In the genomic region with DNA sequence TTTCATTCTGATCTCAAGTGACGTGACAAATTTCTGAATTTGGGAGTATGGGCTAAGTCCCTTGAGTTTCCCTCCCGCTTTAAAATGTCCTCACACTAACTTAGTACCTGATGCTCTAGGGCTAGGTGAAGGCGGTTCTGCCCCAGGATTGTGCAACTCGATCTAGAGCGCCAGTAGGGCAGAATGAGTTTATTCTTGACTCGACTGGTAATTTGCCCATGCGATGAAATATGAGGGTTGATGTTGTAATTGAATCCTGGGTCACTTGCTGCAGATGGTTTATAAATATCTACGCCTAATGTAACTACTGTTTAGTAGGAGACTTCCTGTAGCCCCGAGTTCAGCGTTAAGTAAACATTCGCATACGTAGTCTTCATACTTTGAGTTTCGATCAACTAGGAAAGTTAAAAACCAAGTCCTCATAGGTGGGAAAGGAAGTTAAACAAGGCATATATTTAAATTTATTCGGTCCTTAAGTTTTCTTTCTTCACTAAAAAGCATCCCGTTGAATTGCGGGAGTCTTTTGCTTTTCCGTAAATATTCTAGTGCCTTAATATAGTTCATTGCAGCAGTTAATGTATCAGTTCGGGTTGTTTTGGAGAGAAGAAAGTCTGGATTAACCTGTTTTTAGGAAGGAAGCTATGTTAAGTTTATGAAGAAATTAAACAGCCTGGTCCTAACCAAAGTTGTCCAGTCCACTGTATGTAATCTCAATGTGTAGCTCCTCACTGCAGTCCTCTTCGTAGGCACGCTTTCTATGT, we compare ENCODE assay signal across 8 cellular contexts. TPM values are rescaled to one million over a fixed set of nuclear protein-coding genes. Genes with fewer than 3 reads are reported as not detected.
DNase-seq lines count a peak whose midpoint lies in the region; ATAC-seq and TF ChIP-seq lines count a peak whose summit lies in the region.

No MANE protein-coding gene starts in this region.

- no peaks in the 10 kb centered on the region for H3K9me3 ChIP-seq in lung (ENCODE audit: control insufficient read depth in 2 of 2, insufficient read depth in 1 of 2, low read length in 1 of 2)
- H3K9me3 ChIP-seq in transverse colon, result no peaks in the 10 kb centered on the region

- peak overlapping the region; percentile 70 for H2AFZ ChIP-seq in ACC112 (ENCODE audit: low read length, unreplicated experiment)

- H3K27me3 ChIP-seq in ACC112 (ENCODE audit: insufficient read depth, low read length), result no peaks in the 10 kb centered on the region
- no peaks in the 10 kb centered on the region for H3K27me3 ChIP-seq in lung (ENCODE audit: control insufficient read depth, insufficient read depth)
- H3K27me3 ChIP-seq in transverse colon, result no peaks in the 10 kb centered on the region

- in situ Hi-C loops in transverse colon (cut with MboI; ENCODE audit: low pct_ligation_motif_present in 1 of 4, low pct_unique_long_range_greater_than_20kb in 1 of 4, low sequenced_read_pairs in 3 of 4), result loop anchor here in 2 of 4 donors (25.0 kb wide), 1 partner anchor 98 kb away; the partner anchor contains the start of genes ACD (in 2 of the 2), C16orf86 (in 2 of the 2), ENKD1 (in 2 of the 2) and PARD6A (in 2 of the 2)

- WGBS in lung, 2 donors, result 1% methylated on average over 20 of the region's 20 CpGs
- WGBS in transverse colon (ENCODE audit: low coverage in 1 of 2), 2 donors, result 1% methylated on average over 8 to 20 of the region's 20 CpGs

- no peak for ATAC-seq in lung (ENCODE audit: insufficient read depth, low FRiP score)

- peaks cover 58% of the 10 kb centered on the region for H3K79me2 ChIP-seq in ACC112 (ENCODE audit: control insufficient read depth, insufficient read depth, low read length, unreplicated experiment)

- DNase-seq in central memory CD4-positive, alpha-beta T cell, result peak; percentile 40
- DNase-seq in lung (ENCODE audit: low spot score) (peak; percentile 62), transverse colon (peak; percentile 57), NCI-H1930 (lab: John Stamatoyannopoulos, UW) (no peak), NCI-H446 (lab: John Stamatoyannopoulos, UW) (no peak)

- no peak for TF ChIP-seq CTCF in GM12875 (IDR thresholded peaks at IDR 0.05; ENCODE audit: borderline replicate concordance, insufficient read depth, low read depth, low read length)
- no peak for TF ChIP-seq CTCF in lung (IDR thresholded peaks at IDR 0.05; ENCODE audit: control extremely low read depth, extremely low read depth)
- TF ChIP-seq CTCF in transverse colon (IDR thresholded peaks at IDR 0.05), result no peak

- no peak for TF ChIP-seq POLR2A in transverse colon (IDR thresholded peaks at IDR 0.05)

- intact Hi-C loops in transverse colon (cut with DNase I; ENCODE audit: low total_unique reads), result loop anchor here (2.0 kb wide), 1 partner anchor 103 kb away; the partner anchor contains the start of genes C16orf86 and ENKD1

- peak overlapping the region; percentile 89 for H3K4me3 ChIP-seq in ACC112 (ENCODE audit: low read depth, low read length)
- H3K4me3 ChIP-seq in GM12875 (ENCODE audit: low read depth, low read length), result peak overlapping the region; percentile 92
- H3K4me3 ChIP-seq in lung, result peak overlapping the region; percentile 97
- peak overlapping the region; percentile 64 to 94 (median 81) for H3K4me3 ChIP-seq in transverse colon

- H3K4me1 ChIP-seq in ACC112 (ENCODE audit: control insufficient read depth, insufficient read depth, low read length, unreplicated experiment) (peaks cover 13% of the 10 kb centered on the region), lung (ENCODE audit: control insufficient read depth in 2 of 2, insufficient read depth in 2 of 2, low read length in 2 of 2) (peaks cover 4 to 6% of the 10 kb centered on the region in 2 donors), transverse colon (peaks cover 5 to 35% (median 21%) of the 10 kb centered on the region in 4 donors)

- H3K27ac ChIP-seq in ACC112 (ENCODE audit: low read depth, low read length) (peak overlapping the region; percentile 98), lung (ENCODE audit: low read depth in 1 of 2, low read length in 1 of 2) (peak overlapping the region; percentile 99 to 100), transverse colon (peak overlapping the region; percentile 97 to 99 (median 98))

- no peak for TF ChIP-seq EP300 in transverse colon (IDR thresholded peaks at IDR 0.05; ENCODE audit: low read depth)

- H3K36me3 ChIP-seq in ACC112 (ENCODE audit: insufficient read depth, low read length) (no peaks in the 10 kb centered on the region), lung (ENCODE audit: control insufficient read depth in 2 of 2, insufficient read depth in 2 of 2, low read length in 2 of 2) (peaks cover 0 to 1% of the 10 kb centered on the region in 2 donors), transverse colon (no peaks in the 10 kb centered on the region)

TF ChIP-seq in PFSK-1, 5 proteins besides CTCF, POLR2A, EP300 and RAD21:
- peak; percentile 28; the same call in 1 of the 2 replicates for TF ChIP-seq SIN3A (IDR thresholded peaks at IDR 0.05; ENCODE audit: borderline replicate concordance, insufficient read depth, low read length)
- no peak for TF ChIP-seq TAF1 (IDR thresholded peaks at IDR 0.05; ENCODE audit: borderline replicate concordance, insufficient read depth, low read length)

RNA-seq across cellular contexts. Expression of gene CTCF, which starts 1.6 kb away (rescaled TPM):
- 21.4 TPM for polyA plus RNA-seq in PFSK-1 (2012; ENCODE audit: insufficient read length, low read depth)
- total RNA-seq in lung (10 to 100 TPM; 28.5 to 54.2 TPM), transverse colon (10 to 100 TPM; 40.0 to 46.8 (median 41.9) TPM)
- polyA plus RNA-seq in lung, result 10 to 100 TPM; 16.7 to 18.1 TPM

RNA-seq across cellular contexts. Expression of gene RIPOR1, which starts 35.3 kb away (rescaled TPM):
- 51.1 TPM for polyA plus RNA-seq in PFSK-1 (2012; ENCODE audit: insufficient read length, low read depth)
- 100 to 1,000 TPM in 1 of 2 donors, 10 to 100 TPM in 1; 85.1 to 122 TPM for total RNA-seq in lung
- 10 to 100 TPM; 44.1 to 55.6 TPM for polyA plus RNA-seq in lung
- 100 to 1,000 TPM in 1 of 4 donors, 10 to 100 TPM in 3; 11.2 to 141 (median 24.1) TPM for total RNA-seq in transverse colon

Comparison
In these comparisons a context has a peak if more than half of its experiments do, and no peak if none do; other contexts are left out.
1. DNase-seq: peak in central memory CD4-positive, alpha-beta T cell (single experiment), lung (single experiment) and transverse colon (single experiment); none in NCI-H1930 (0 of 2) and NCI-H446 (0 of 2).
2. Peak in every context shown above with its lines, with median percentiles within 50 percentile points of each other: H3K27ac ChIP-seq and H3K4me3 ChIP-seq.